Comparison of ENCODE assay signal across 15 cellular contexts in the genomic region with DNA sequence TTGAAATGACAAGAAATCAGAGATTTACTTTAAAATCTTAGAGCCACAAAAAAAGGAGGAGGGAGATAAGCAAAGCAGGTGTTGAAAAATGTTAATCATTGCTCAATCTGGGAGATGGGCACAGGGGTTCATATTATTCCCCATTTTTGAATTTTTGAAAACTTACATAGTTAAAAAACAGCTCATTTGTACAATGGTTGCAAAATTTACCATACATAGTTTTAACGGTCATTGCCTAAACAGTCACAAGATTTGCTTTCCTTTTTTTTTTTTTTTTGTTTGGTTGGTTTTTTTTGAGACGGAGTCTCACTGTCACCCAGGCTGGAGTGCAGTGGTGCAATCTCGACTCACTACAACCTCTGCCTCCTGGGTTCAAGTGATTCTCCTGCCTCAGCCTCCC. TPM values are rescaled to one million over a fixed set of nuclear protein-coding genes. Genes with fewer than 3 reads are reported as not detected.
DNase-seq lines count a peak whose midpoint lies in the region; ATAC-seq, FAIRE-seq and TF ChIP-seq lines count a peak whose summit lies in the region.
"Had no signal": no experiment of that assay in that cellular context is flagged by ENCODE, and none has a peak within 500 bp of the region (broad histone marks: within the 10 kb centered on the region; RNA-seq: fewer than 3 reads in every experiment).

No MANE protein-coding gene starts in this region.

- H3K36me3 Mint-ChIP-seq in CD14-positive monocyte (peaks cover 7 to 13% of the 10 kb centered on the region in 2 donors), osteocyte (ENCODE audit: unreplicated experiment) (no peaks in the 10 kb centered on the region)
- H3K36me3 Mint-ChIP-seq in dendritic cell treated with granulocyte-macrophage colony-stimulating factor and Interleukin-4, amounts not matched to agents 40 ng/mL and 50 ng/mL, for 4 days (ENCODE audit: low read depth) = peaks cover 22% of the 10 kb centered on the region

- FAIRE-seq in HTR-8/SVneo (lab: Jason Lieb, UNC) = no peak
- FAIRE-seq: G401.6 had no signal

- TF ChIP-seq CTCF in CD14-positive monocyte (IDR thresholded peaks at IDR 0.05) = no peak
- no peak for TF ChIP-seq CTCF in osteocyte (IDR thresholded peaks at IDR 0.05)

- H3K4me3 Mint-ChIP-seq in CD14-positive monocyte = peak overlapping the region; percentile 40 to 82
- H3K4me3 Mint-ChIP-seq in dendritic cell treated with granulocyte-macrophage colony-stimulating factor and Interleukin-4, amounts not matched to agents 40 ng/mL and 50 ng/mL, for 4 days = peak overlapping the region; percentile 23
- no peak overlapping the region for H3K4me3 Mint-ChIP-seq in osteocyte (ENCODE audit: unreplicated experiment)

- H3K27me3 Mint-ChIP-seq in CD14-positive monocyte (ENCODE audit: low read depth in 3 of 3) = peaks cover 0 to 3% (median 0%) of the 10 kb centered on the region in 3 donors
- H3K27me3 Mint-ChIP-seq in dendritic cell treated with granulocyte-macrophage colony-stimulating factor and Interleukin-4, amounts not matched to agents 40 ng/mL and 50 ng/mL, for 4 days = no peaks in the 10 kb centered on the region
- no peaks in the 10 kb centered on the region for H3K27me3 Mint-ChIP-seq in osteocyte (ENCODE audit: unreplicated experiment)
- H3K27me3 Mint-ChIP-seq: CD4-positive, CD25-positive, alpha-beta regulatory T cell had no signal

- intact Hi-C loops in CD14-positive monocyte (cut with micrococcal nuclease) = loop anchor here (2.0 to 10.0 kb wide), 6 partner anchors 33 to 330 kb away; partner anchors contain the start of genes ADA2 (in 1 of the 2), TMEM121B (in 1 of the 2) and XKR3 (in 1 of the 2)
- intact Hi-C loops in dendritic cell treated with granulocyte-macrophage colony-stimulating factor and Interleukin-4, amounts not matched to agents 40 ng/mL and 50 ng/mL, for 4 days (cut with micrococcal nuclease) = loop anchor here (5.0 kb wide), 1 partner anchor 33 kb away; the partner anchor contains the start of gene TMEM121B

- H3K9me3 Mint-ChIP-seq in CD14-positive monocyte (no peaks in the 10 kb centered on the region), osteocyte (ENCODE audit: unreplicated experiment) (no peaks in the 10 kb centered on the region)
- no peaks in the 10 kb centered on the region for H3K9me3 Mint-ChIP-seq in dendritic cell treated with granulocyte-macrophage colony-stimulating factor and Interleukin-4, amounts not matched to agents 40 ng/mL and 50 ng/mL, for 4 days
- H3K9me3 Mint-ChIP-seq: CD4-positive, CD25-positive, alpha-beta regulatory T cell had no signal

- H3K27ac Mint-ChIP-seq in CD14-positive monocyte (peak overlapping the region; percentile 79 to 95 (median 92)), osteocyte (ENCODE audit: unreplicated experiment) (no peak overlapping the region)
- peak overlapping the region; percentile 18 for H3K27ac Mint-ChIP-seq in dendritic cell treated with granulocyte-macrophage colony-stimulating factor and Interleukin-4, amounts not matched to agents 40 ng/mL and 50 ng/mL, for 4 days

- peak; percentile 24 to 48 for DNase-seq in AML-193 (lab: John Stamatoyannopoulos, UW)
- DNase-seq in CD14-positive monocyte (ENCODE audit: low spot score) = no peak
- peak; percentile 29 for DNase-seq in NOMO-1 treated with DMSO at 0.1 percent for 48 hours (lab: John Stamatoyannopoulos, UW; ENCODE audit: unreplicated experiment)
- DNase-seq in osteocyte (ENCODE audit: extremely low spot score, unreplicated experiment) = no peak
- DNase-seq in HTR-8/SVneo (ENCODE audit: insufficient read length, low spot score) = no peak
- DNase-seq: Caco-2; CD4-positive, CD25-positive, alpha-beta regulatory T cell; NCI-H1105 treated with DMSO at 0.1 percent for 48 hours; NCI-H1694; NCI-H510A treated with DMSO at 0.1 percent for 48 hours; NCI-H82; Peyer's patch had no signal

- H3K4me1 Mint-ChIP-seq in CD14-positive monocyte (peaks cover 71% of the 10 kb centered on the region), osteocyte (ENCODE audit: unreplicated experiment) (peaks cover 22% of the 10 kb centered on the region)
- H3K4me1 Mint-ChIP-seq in dendritic cell treated with granulocyte-macrophage colony-stimulating factor and Interleukin-4, amounts not matched to agents 40 ng/mL and 50 ng/mL, for 4 days (ENCODE audit: low read depth) = peaks cover 59% of the 10 kb centered on the region

- ATAC-seq in GM18907 (IDR thresholded peaks at IDR 0.05; ENCODE audit: unreplicated experiment) = no peak

RNA-seq across cellular contexts. Expression of gene HDHD5, which starts 4.1 kb away (rescaled TPM):
- polyA plus RNA-seq in CD14-positive monocyte = 100 to 1,000 TPM in 1 of 2 donors, 10 to 100 TPM in 1; 79.9 to 119 TPM
- total RNA-seq in osteocyte = 30.7 and 31.4 TPM in 2 replicates

RNA-seq across cellular contexts. Expression of gene TMEM121B, which starts 33.8 kb away (rescaled TPM):
- 1 to 10 TPM; 1.4 to 1.9 TPM for polyA plus RNA-seq in CD14-positive monocyte
- total RNA-seq in osteocyte = 0.37 and 0.48 TPM in 2 replicates

Comparison
In these comparisons a context has a peak if more than half of its experiments do, and no peak if none do; other contexts are left out.
1. DNase-seq: peak in AML-193 (2 of 2) and NOMO-1 treated with DMSO at 0.1 percent for 48 hours (single experiment); none in CD14-positive monocyte (single experiment), osteocyte (single experiment) and HTR-8/SVneo (single experiment).